17 cellular contexts compared by ENCODE assay signal in the genomic region with DNA sequence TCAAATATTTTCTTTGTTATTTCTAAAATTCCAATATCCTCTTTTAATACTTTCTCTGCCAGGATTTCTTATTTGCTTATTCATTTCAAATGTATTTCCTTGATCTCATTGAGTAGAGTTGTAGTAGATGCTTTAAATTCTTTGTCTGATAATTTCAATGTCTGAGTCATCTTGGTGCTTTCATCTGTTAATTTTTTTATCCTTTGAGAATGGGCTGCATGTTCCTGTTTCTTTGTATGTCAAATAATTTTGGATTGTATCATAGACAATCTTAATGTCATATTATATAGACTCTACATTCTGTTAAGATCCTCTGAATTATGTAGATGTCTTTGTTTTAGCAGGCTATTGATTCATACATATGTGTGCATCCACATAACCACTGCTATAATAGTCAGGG. TPM values are rescaled to one million over a fixed set of nuclear protein-coding genes. Genes with fewer than 3 reads are reported as not detected.
DNase-seq lines count a peak whose midpoint lies in the region; ATAC-seq and TF ChIP-seq lines count a peak whose summit lies in the region.
"Had no signal": no experiment of that assay in that cellular context is flagged by ENCODE, and none has a peak within 500 bp of the region (broad histone marks: within the 10 kb centered on the region; RNA-seq: fewer than 3 reads in every experiment).

No MANE protein-coding gene starts in this region.

- H3K36me3 Mint-ChIP-seq in chondrocyte (ENCODE audit: low read depth) = no peaks in the 10 kb centered on the region
- no peaks in the 10 kb centered on the region for H3K36me3 Mint-ChIP-seq in CD4-positive, alpha-beta T cell (ENCODE audit: low read depth)
- H3K36me3 Mint-ChIP-seq in activated CD8-positive, alpha-beta memory T cell treated with anti-CD3 and anti-CD28 coated beads, Interleukin-2, amount 10 ng/mL, durations not matched to agents 7 days and 5 days = no peaks in the 10 kb centered on the region

- no peaks in the 10 kb centered on the region for H3K9me3 ChIP-seq in SJSA1 (replicated peaks)
- peaks cover 11% of the 10 kb centered on the region for H3K9me3 ChIP-seq in CD4-positive, alpha-beta T cell (ENCODE audit: control insufficient read depth, low read length)
- H3K9me3 ChIP-seq: testis had no signal

- no peaks in the 10 kb centered on the region for H3K27me3 Mint-ChIP-seq in chondrocyte (ENCODE audit: low read depth)
- H3K27me3 Mint-ChIP-seq in CD4-positive, alpha-beta T cell = no peaks in the 10 kb centered on the region
- H3K27me3 Mint-ChIP-seq in activated CD8-positive, alpha-beta memory T cell treated with anti-CD3 and anti-CD28 coated beads, Interleukin-2, amount 10 ng/mL, durations not matched to agents 7 days and 5 days = peaks cover 5% of the 10 kb centered on the region

- no peak for ATAC-seq in CD4-positive, alpha-beta T cell (ENCODE audit: poor library complexity)
- ATAC-seq in activated CD8-positive, alpha-beta memory T cell treated with anti-CD3 and anti-CD28 coated beads, Interleukin-2, amount 10 ng/mL, durations not matched to agents 7 days and 5 days = no peak
- ATAC-seq: heart left ventricle, HepG2 had no signal

- H3K27ac ChIP-seq in SJSA1 = peak overlapping the region; percentile 83
- no peak overlapping the region for H3K27ac ChIP-seq in CD4-positive, alpha-beta T cell (ENCODE audit: low read depth, low read length)
- H3K27ac ChIP-seq: heart left ventricle, testis, VCaP had no signal

- CTCF ChIA-PET in CD4-positive, alpha-beta T cell (lab: Charles Lee) = no interaction called here
- CTCF ChIA-PET in activated CD8-positive, alpha-beta memory T cell treated with anti-CD3 and anti-CD28 coated beads, Interleukin-2, amount 10 ng/mL, durations not matched to agents 7 days and 5 days (lab: Charles Lee) = no interaction called here

- no peak overlapping the region for H3K4me3 ChIP-seq in SJSA1
- H3K4me3 ChIP-seq: heart left ventricle, testis had no signal

- H3K4me1 ChIP-seq in SJSA1 (replicated peaks) = peaks cover 29% of the 10 kb centered on the region
- H3K4me1 ChIP-seq: testis had no signal

- H3K9me3 Mint-ChIP-seq in chondrocyte (ENCODE audit: low read depth) = no peaks in the 10 kb centered on the region
- no peaks in the 10 kb centered on the region for H3K9me3 Mint-ChIP-seq in CD4-positive, alpha-beta T cell
- no peaks in the 10 kb centered on the region for H3K9me3 Mint-ChIP-seq in activated CD8-positive, alpha-beta memory T cell treated with anti-CD3 and anti-CD28 coated beads, Interleukin-2, amount 10 ng/mL, durations not matched to agents 7 days and 5 days (ENCODE audit: low read depth)
- H3K9me3 Mint-ChIP-seq: neural crest cell had no signal

- peaks cover 25% of the 10 kb centered on the region for H3K4me1 Mint-ChIP-seq in chondrocyte (ENCODE audit: low read depth)
- no peaks in the 10 kb centered on the region for H3K4me1 Mint-ChIP-seq in CD4-positive, alpha-beta T cell (ENCODE audit: low read depth)
- H3K4me1 Mint-ChIP-seq in activated CD8-positive, alpha-beta memory T cell treated with anti-CD3 and anti-CD28 coated beads, Interleukin-2, amount 10 ng/mL, durations not matched to agents 7 days and 5 days = peaks cover 4% of the 10 kb centered on the region
- H3K4me1 Mint-ChIP-seq: neural crest cell had no signal

- intact Hi-C loops in CD4-positive, alpha-beta T cell (cut with DNase I, micrococcal nuclease) = no loop called here

- DNase-seq in GM04503 (ENCODE audit: low read depth) (peak; percentile 59), SJSA1 (ENCODE audit: low read depth in 1 of 2, low spot score in 2 of 2) (peak in 1 of 2 experiments; percentile 95), fibroblast of peridontal ligament (ENCODE audit: extremely low read depth) (peak; percentile 76), pulmonary artery endothelial cell (ENCODE audit: low read depth, low spot score) (peak; percentile 48), chondrocyte (ENCODE audit: low spot score) (no peak), DMS79 (lab: John Stamatoyannopoulos, UW) (no peak)
- no peak for DNase-seq in CD4-positive, alpha-beta T cell
- DNase-seq in activated CD8-positive, alpha-beta memory T cell treated with anti-CD3 and anti-CD28 coated beads, Interleukin-2, amount 10 ng/mL, durations not matched to agents 7 days and 5 days = no peak
- DNase-seq: activated CD8-positive, alpha-beta memory T cell treated with anti-CD3 and anti-CD28 coated beads, Interleukin-2, amount 50 U/mL, for 4 hours; heart left ventricle; NCI-H146; NCI-H69; testis had no signal

- H3K36me3 ChIP-seq in SJSA1 = no peaks in the 10 kb centered on the region
- H3K36me3 ChIP-seq: heart left ventricle had no signal

- TF ChIP-seq CTCF in chondrocyte (IDR thresholded peaks at IDR 0.05) = no peak
- TF ChIP-seq CTCF in CD4-positive, alpha-beta T cell (IDR thresholded peaks at IDR 0.05) = no peak

- POLR2A ChIA-PET in CD4-positive, alpha-beta T cell (lab: Charles Lee) = no interaction called here

- H3K4me3 Mint-ChIP-seq in chondrocyte (ENCODE audit: unreplicated experiment) = no peak overlapping the region
- no peak overlapping the region for H3K4me3 Mint-ChIP-seq in CD4-positive, alpha-beta T cell
- no peak overlapping the region for H3K4me3 Mint-ChIP-seq in activated CD8-positive, alpha-beta memory T cell treated with anti-CD3 and anti-CD28 coated beads, Interleukin-2, amount 10 ng/mL, durations not matched to agents 7 days and 5 days
- H3K4me3 Mint-ChIP-seq: neural crest cell had no signal

- H3K27me3 ChIP-seq in SJSA1 (replicated peaks) = no peaks in the 10 kb centered on the region
- H3K27me3 ChIP-seq in CD4-positive, alpha-beta T cell (ENCODE audit: control insufficient read depth, insufficient read depth, low read length) = no peaks in the 10 kb centered on the region
- H3K27me3 ChIP-seq: heart left ventricle, testis had no signal

- H3K27ac Mint-ChIP-seq in chondrocyte (ENCODE audit: unreplicated experiment) = no peak overlapping the region
- no peak overlapping the region for H3K27ac Mint-ChIP-seq in CD4-positive, alpha-beta T cell
- H3K27ac Mint-ChIP-seq in activated CD8-positive, alpha-beta memory T cell treated with anti-CD3 and anti-CD28 coated beads, Interleukin-2, amount 10 ng/mL, durations not matched to agents 7 days and 5 days = no peak overlapping the region

RNA-seq across cellular contexts. Expression of a gene that starts 57.5 kb away (rescaled TPM):
- 3.4 and 5.3 TPM in 2 replicates for total RNA-seq in SJSA1 (2014; rRNA removed; shearing (Covaris generic))
- 1.1 and 2.2 TPM in 2 replicates for total RNA-seq in pulmonary artery endothelial cell
- 0.87 TPM in 1 of 3 replicates, not detected in the others for total RNA-seq in chondrocyte
- total RNA-seq in CD4-positive, alpha-beta T cell = not detected
- total RNA-seq in activated CD8-positive, alpha-beta memory T cell treated with anti-CD3 and anti-CD28 coated beads, Interleukin-2, amount 10 ng/mL, durations not matched to agents 7 days and 5 days = not detected
- total RNA-seq: SK-MEL-5 had no signal

Comparison
In these comparisons a context has a peak if more than half of its experiments do, and no peak if none do; other contexts are left out.
1. DNase-seq: peak in GM04503 (single experiment), fibroblast of peridontal ligament (single experiment) and pulmonary artery endothelial cell (single experiment); none in chondrocyte (single experiment), CD4-positive, alpha-beta T cell (0 of 10), activated CD8-positive, alpha-beta memory T cell treated with anti-CD3 and anti-CD28 coated beads, Interleukin-2, amount 10 ng/mL, durations not matched to agents 7 days and 5 days (single experiment) and DMS79 (single experiment).